ENCODE assay signal across 8 cellular contexts in genomic region chr5:14809369-14810144, GRCh38.
DNase-seq lines count a peak whose midpoint lies in the region; ATAC-seq, FAIRE-seq and TF ChIP-seq lines count a peak whose summit lies in the region.

No MANE protein-coding gene starts in this region.

- H3K27me3 ChIP-seq in ovary, result no peaks in the 10 kb centered on the region

- ATAC-seq in HG03442 (IDR thresholded peaks at IDR 0.05; ENCODE audit: unreplicated experiment), result peak; percentile 98

- no peak overlapping the region for H3K4me3 ChIP-seq in ovary

- no peak for TF ChIP-seq CTCF in ovary (IDR thresholded peaks at IDR 0.05)

- 56 to 80% (median 73%) methylated on average over 10 of the region's 10 CpGs for WGBS in ovary, 3 donors

- H3K4me1 ChIP-seq in ovary (ENCODE audit: insufficient read depth), result peaks cover 1% of the 10 kb centered on the region

- no peaks in the 10 kb centered on the region for H3K36me3 ChIP-seq in ovary

- no peak for TF ChIP-seq POLR2A in ovary (IDR thresholded peaks at IDR 0.05)

- peak; percentile 95 for FAIRE-seq in GM19239 (lab: Jason Lieb, UNC)

- DNase-seq in A172 (ENCODE audit: low spot score) (peak; percentile 97), GM19239 (ENCODE audit: insufficient read length, low spot score) (peak; percentile 62), T-helper 2 cell (peak; percentile 18 to 96 (median 60)), kidney tubule cell (ENCODE audit: low spot score) (peak; percentile 84), ovary (no peak)
- DNase-seq in stimulated activated CD4-positive, alpha-beta T cell treated with anti-CD3 and anti-CD28 coated beads, Interleukin-4, amount 100 ng/mL, for 48 hours (ENCODE audit: low read depth in 2 of 2), result peak; percentile 51 to 68

- H3K9me3 ChIP-seq in ovary, result no peaks in the 10 kb centered on the region

- intact Hi-C loops in ovary (cut with DNase I), result no loop called here

- H3K27ac ChIP-seq in angular gyrus (ENCODE audit: low read depth, low read length), result peak overlapping the region; percentile 40
- H3K27ac ChIP-seq in ovary, result no peak overlapping the region

- TF ChIP-seq EP300 in ovary (IDR thresholded peaks at IDR 0.05), result no peak

Comparison
In these comparisons a context has a peak if more than half of its experiments do, and no peak if none do; other contexts are left out.
1. DNase-seq: peak in A172 (single experiment), GM19239 (single experiment), T-helper 2 cell (5 of 5), kidney tubule cell (single experiment) and stimulated activated CD4-positive, alpha-beta T cell treated with anti-CD3 and anti-CD28 coated beads, Interleukin-4, amount 100 ng/mL, for 48 hours (2 of 2); none in ovary (0 of 5).